ENCODE assay signal across 8 cellular contexts in genomic region chr21:42513151-42513984, GRCh38. TPM values are rescaled to one million over a fixed set of nuclear protein-coding genes. Genes with fewer than 3 reads are reported as not detected.
DNase-seq lines count a peak whose midpoint lies in the region; ATAC-seq and TF ChIP-seq lines count a peak whose summit lies in the region.

Gene SLC37A1 (plus strand): TSS chr21:42513852. CDS start chr21:42518455, 4,603 bp downstream.

- peak; percentile 66 for DNase-seq in activated CD4-positive, alpha-beta T cell treated with anti-CD3 and anti-CD28 coated beads for 36 hours
- DNase-seq in activated CD4-positive, alpha-beta T cell treated with anti-CD3 and anti-CD28 coated beads, Interleukin-2, amount 50 U/mL, for 4 hours: no peak
- no peak for DNase-seq in mesothelial cell of epicardium (ENCODE audit: low spot score in 2 of 2, unreplicated experiment in 2 of 2)

- H3K27ac Mint-ChIP-seq in activated CD4-positive, alpha-beta T cell treated with anti-CD3 and anti-CD28 coated beads for 36 hours: peak within 1 kb of the TSS; percentile 82
- H3K27ac Mint-ChIP-seq in mesothelial cell of epicardium: peak within 1 kb of the TSS; percentile 49

- H3K9me3 ChIP-seq in ectodermal cell (ENCODE audit: control insufficient read depth, low read length) (no peaks in the 10 kb centered on the region), thymus (ENCODE audit: control insufficient read depth) (no peaks in the 10 kb centered on the region)

- peaks cover 10% of the 10 kb centered on the region for H3K36me3 Mint-ChIP-seq in activated CD4-positive, alpha-beta T cell treated with anti-CD3 and anti-CD28 coated beads for 36 hours (ENCODE audit: low read depth)
- no peaks in the 10 kb centered on the region for H3K36me3 Mint-ChIP-seq in mesothelial cell of epicardium

- intact Hi-C loops in activated CD4-positive, alpha-beta T cell treated with anti-CD3 and anti-CD28 coated beads for 36 hours (cut with DNase I, micrococcal nuclease): loop anchor here (5.0 kb wide), 2 partner anchors 51 to 106 kb away; no protein-coding TSS in a partner anchor

- H3K9me3 Mint-ChIP-seq in activated CD4-positive, alpha-beta T cell treated with anti-CD3 and anti-CD28 coated beads for 36 hours (ENCODE audit: low read depth): no peaks in the 10 kb centered on the region
- H3K9me3 Mint-ChIP-seq in mesothelial cell of epicardium: no peaks in the 10 kb centered on the region

- TF ChIP-seq CTCF in WI38 (IDR thresholded peaks at IDR 0.05; ENCODE audit: low read depth, low read length) (no peak), mesothelial cell of epicardium (IDR thresholded peaks at IDR 0.05; ENCODE audit: unreplicated experiment) (no peak)

- CTCF ChIA-PET in activated CD4-positive, alpha-beta T cell treated with anti-CD3 and anti-CD28 coated beads for 36 hours (lab: Charles Lee): interaction anchor here (2.0 kb wide), 1 partner anchor 92 kb away, joined by 6 read pairs; no protein-coding TSS in a partner anchor

- H3K4me3 ChIP-seq in WI38 (ENCODE audit: low read depth, low read length) (peak within 1 kb of the TSS; percentile 17; the same call in 1 of the 2 replicates), ectodermal cell (ENCODE audit: insufficient read depth, low read depth, low read length) (peak within 1 kb of the TSS; percentile 56), thymus (ENCODE audit: low read length) (peak within 1 kb of the TSS; percentile 89)

- peaks cover 13% of the 10 kb centered on the region for H3K4me1 Mint-ChIP-seq in activated CD4-positive, alpha-beta T cell treated with anti-CD3 and anti-CD28 coated beads for 36 hours
- H3K4me1 Mint-ChIP-seq in mesothelial cell of epicardium: peaks cover 50% of the 10 kb centered on the region

- no peaks in the 10 kb centered on the region for H3K36me3 ChIP-seq in ectodermal cell (ENCODE audit: control insufficient read depth, insufficient read depth, low read length)
- peaks cover 7% of the 10 kb centered on the region for H3K36me3 ChIP-seq in thymus (ENCODE audit: control insufficient read depth, insufficient read depth)

- H3K4me1 ChIP-seq in ectodermal cell (ENCODE audit: control insufficient read depth, insufficient read depth, low read length): peaks cover 32% of the 10 kb centered on the region
- peaks cover 7% of the 10 kb centered on the region for H3K4me1 ChIP-seq in thymus (ENCODE audit: control insufficient read depth, insufficient read depth, low read length)

- POLR2A ChIA-PET in activated CD4-positive, alpha-beta T cell treated with anti-CD3 and anti-CD28 coated beads for 36 hours (lab: Charles Lee): interaction anchor here (2.4 kb wide), 1 partner anchor 14 kb away, joined by 13 read pairs; no protein-coding TSS in a partner anchor

- ATAC-seq in activated CD4-positive, alpha-beta T cell treated with anti-CD3 and anti-CD28 coated beads for 36 hours: peak; percentile 75
- ATAC-seq in HG03095 (IDR thresholded peaks at IDR 0.05; ENCODE audit: unreplicated experiment) (peak; percentile 39), GM21528 (IDR thresholded peaks at IDR 0.05; ENCODE audit: low FRiP score, unreplicated experiment) (no peak)

- 11 to 12% methylated on average over 88 of the region's 88 CpGs for WGBS in ectodermal cell, 2 experiments
- WGBS in thymus: 15% methylated on average over 88 of the region's 88 CpGs

- peak within 1 kb of the TSS; percentile 81 for H3K4me3 Mint-ChIP-seq in activated CD4-positive, alpha-beta T cell treated with anti-CD3 and anti-CD28 coated beads for 36 hours
- peak within 1 kb of the TSS; percentile 75 for H3K4me3 Mint-ChIP-seq in mesothelial cell of epicardium

- H3K27ac ChIP-seq in ectodermal cell (ENCODE audit: insufficient read depth, low read depth, low read length, poor library complexity, severe bottlenecking): no peak within 1 kb of the TSS
- peak within 1 kb of the TSS; percentile 71 for H3K27ac ChIP-seq in thymus (ENCODE audit: low read depth)

- H3K27me3 Mint-ChIP-seq in activated CD4-positive, alpha-beta T cell treated with anti-CD3 and anti-CD28 coated beads for 36 hours: no peaks in the 10 kb centered on the region
- no peaks in the 10 kb centered on the region for H3K27me3 Mint-ChIP-seq in mesothelial cell of epicardium (ENCODE audit: low read depth)

- H3K27me3 ChIP-seq in ectodermal cell (ENCODE audit: control insufficient read depth, insufficient read depth, low read length, poor library complexity, severe bottlenecking) (peaks cover 27% of the 10 kb centered on the region), thymus (ENCODE audit: control insufficient read depth, insufficient read depth) (no peaks in the 10 kb centered on the region)

RNA-seq across cellular contexts. Expression of gene SLC37A1, which starts in this region (rescaled TPM):
- 10 to 100 TPM; 18.2 to 19.3 TPM for total RNA-seq in activated CD4-positive, alpha-beta T cell treated with anti-CD3 and anti-CD28 coated beads for 36 hours
- polyA plus RNA-seq in ectodermal cell (2013, experiment 1 of 4): 6.5 TPM
- 6.4 TPM for polyA plus RNA-seq in ectodermal cell (2013, experiment 2 of 4)
- polyA plus RNA-seq in ectodermal cell (2013, experiment 3 of 4): 4.0 TPM
- 5.3 TPM for polyA plus RNA-seq in ectodermal cell (2013, experiment 4 of 4)
- 13.0 to 15.9 TPM (median 14.8 TPM) in 3 replicates for total RNA-seq in mesothelial cell of epicardium
- 9.2 TPM for polyA plus RNA-seq in thymus

Comparison
In these comparisons a context has a peak if more than half of its experiments do, and no peak if none do; other contexts are left out.
1. H3K4me3 ChIP-seq: peak in every context shown above with its lines; median percentile 89 in thymus; 56 in ectodermal cell; 17 in WI38.